ENCODE assay signal across 8 cellular contexts in the genomic region with DNA sequence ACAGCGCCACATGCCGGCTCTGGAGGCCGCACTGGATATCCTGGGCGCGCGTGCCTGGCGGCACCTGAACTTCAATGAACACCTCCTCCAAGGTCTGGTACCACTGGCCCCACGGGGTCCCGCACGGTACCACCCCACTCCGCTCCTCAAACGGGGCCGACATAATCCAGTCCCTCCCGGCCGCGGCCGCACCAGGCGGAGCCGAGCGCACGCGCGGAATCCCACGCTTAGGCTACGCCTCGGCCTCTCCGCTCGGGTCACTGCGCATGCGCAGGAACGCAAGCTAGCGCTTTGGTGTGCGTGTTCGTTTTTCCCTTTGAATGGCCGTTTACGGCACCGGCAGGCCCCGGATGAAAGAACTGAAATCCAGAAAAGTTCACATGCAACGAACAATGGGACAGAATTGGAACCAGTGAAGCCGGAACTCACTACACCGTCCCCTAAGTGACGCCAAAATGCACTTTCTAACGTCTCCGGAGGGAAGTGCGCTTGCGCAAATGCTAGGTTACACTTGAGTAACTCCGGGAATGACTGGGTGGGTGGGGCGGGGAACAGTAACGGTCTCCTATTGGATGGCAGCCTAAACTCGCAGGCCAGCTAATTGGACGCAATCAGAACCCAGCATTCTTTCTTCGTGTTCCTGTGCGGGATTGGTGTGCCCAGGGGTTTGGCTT. TPM values are rescaled to one million over a fixed set of nuclear protein-coding genes. Genes with fewer than 3 reads are reported as not detected.
DNase-seq lines count a peak whose midpoint lies in the region; ATAC-seq, FAIRE-seq and TF ChIP-seq lines count a peak whose summit lies in the region.

A gene with protein sequence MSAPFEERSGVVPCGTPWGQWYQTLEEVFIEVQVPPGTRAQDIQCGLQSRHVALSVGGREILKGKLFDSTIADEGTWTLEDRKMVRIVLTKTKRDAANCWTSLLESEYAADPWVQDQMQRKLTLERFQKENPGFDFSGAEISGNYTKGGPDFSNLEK (minus strand): TSS at position 215 of the 674 bp plus-strand sequence. CDS start 52 bp downstream, at position 163.

- peak within 1 kb of the TSS; percentile 100 for H3K27ac ChIP-seq in HUES64 (ENCODE audit: low read depth, low read length)
- H3K27ac ChIP-seq in OCI-LY1 (ENCODE audit: low read depth, low read length, poor library complexity, severe bottlenecking) = peak within 1 kb of the TSS; percentile 96
- H3K27ac ChIP-seq in endothelial cell of umbilical vein (ENCODE audit: insufficient read depth, low read depth, low read length) = peak within 1 kb of the TSS; percentile 99

- H3K4me1 ChIP-seq in HUES64 (ENCODE audit: insufficient read depth, low read length) (peaks cover 8% of the 10 kb centered on the region; the same call in 1 of the 2 replicates), OCI-LY1 (ENCODE audit: insufficient read depth, low read length, severe bottlenecking) (peaks cover 36% of the 10 kb centered on the region), endothelial cell of umbilical vein (ENCODE audit: control insufficient read depth, extremely low read depth, insufficient read depth, low read length) (peaks cover 21% of the 10 kb centered on the region)

- dilution Hi-C loops in endothelial cell of umbilical vein (cut with MboI; ENCODE audit: extremely low pct_ligation_motif_present, low sequenced_read_pairs) = no loop called here

- H3K9ac ChIP-seq in HUES64 (ENCODE audit: low read depth, low read length) (peak within 1 kb of the TSS; percentile 97), OCI-LY1 (ENCODE audit: low read length) (peak within 1 kb of the TSS; percentile 98), endothelial cell of umbilical vein (replicated peaks; ENCODE audit: extremely low read depth, insufficient read depth, low read length) (peak within 1 kb of the TSS; percentile 96)

- FAIRE-seq in endothelial cell of umbilical vein (lab: Jason Lieb, UNC) = peak; percentile 93

- H3K79me2 ChIP-seq in OCI-LY1 (ENCODE audit: insufficient read depth, low read length) (peaks cover 55% of the 10 kb centered on the region), endothelial cell of umbilical vein (ENCODE audit: control insufficient read depth, insufficient read depth, low read length) (peaks cover 39% of the 10 kb centered on the region)

- POLR2A ChIA-PET in endothelial cell of umbilical vein (lab: Charles Lee) = interaction anchor here (0.7 to 3.9 kb wide), 5 partner anchors 21 to 299 kb away, joined by 3 to 34 read pairs (median 8); a partner anchor contains a TSS

- H2AFZ ChIP-seq in OCI-LY1 (ENCODE audit: low read length) = no peak within 1 kb of the TSS
- peak within 1 kb of the TSS; percentile 92 for H2AFZ ChIP-seq in endothelial cell of umbilical vein (ENCODE audit: low read depth, low read length)

- TF ChIP-seq POLR2A in endothelial cell of umbilical vein (IDR thresholded peaks at IDR 0.05; ENCODE audit: low read depth, low read length) = peak; percentile 95

- H3K9me1 ChIP-seq in endothelial cell of umbilical vein (replicated peaks; ENCODE audit: control insufficient read depth, extremely low read depth, insufficient read depth, low read length) = no peaks in the 10 kb centered on the region

- CTCF ChIA-PET in endothelial cell of umbilical vein (lab: Charles Lee) = interaction anchor here (0.7 to 4.0 kb wide), 8 partner anchors 13 to 51 kb away, joined by 3 to 15 read pairs (median 7); a partner anchor contains a TSS

- H3K27me3 ChIP-seq in HUES64 (ENCODE audit: insufficient read depth, low read length) (no peaks in the 10 kb centered on the region), OCI-LY1 (ENCODE audit: insufficient read depth, low read length) (no peaks in the 10 kb centered on the region), endothelial cell of umbilical vein (ENCODE audit: control insufficient read depth in 2 of 2, insufficient read depth in 2 of 2, low read length in 2 of 2) (no peaks in the 10 kb centered on the region)

- H3K4me3 ChIP-seq in HUES64 (ENCODE audit: low read length) = peak within 1 kb of the TSS; percentile 95
- peak within 1 kb of the TSS; percentile 97 for H3K4me3 ChIP-seq in OCI-LY1 (ENCODE audit: low read depth, low read length, poor library complexity, severe bottlenecking)
- H3K4me3 ChIP-seq in endothelial cell of umbilical vein (replicated peaks in 1 of 3; ENCODE audit: insufficient read depth in 1 of 3, low read depth in 1 of 3, low read length in 3 of 3) = peak within 1 kb of the TSS; percentile 85 to 96 (median 92)

- intact Hi-C loops in endothelial cell of umbilical vein (cut with micrococcal nuclease) = loop anchor here (1.0 to 5.0 kb wide), 5 partner anchors 23 to 407 kb away; a partner anchor contains a TSS

- peak within 1 kb of the TSS; percentile 95 for H3K4me2 ChIP-seq in OCI-LY1 (ENCODE audit: low read length)
- H3K4me2 ChIP-seq in endothelial cell of umbilical vein (ENCODE audit: insufficient read depth, low read length) = peak within 1 kb of the TSS; percentile 99

- peak; percentile 99 for DNase-seq in DMS 273 (lab: John Stamatoyannopoulos, UW; ENCODE audit: unreplicated experiment)
- peak; percentile 98 for DNase-seq in activated CD8-positive, alpha-beta memory T cell treated with anti-CD3 and anti-CD28 coated beads, Interleukin-2, amount 50 U/mL, for 48 hours
- DNase-seq in endothelial cell of umbilical vein (ENCODE audit: low read depth, low spot score) = peak; percentile 99
- DNase-seq in midbrain (lab: John Stamatoyannopoulos, UW) = peak; percentile 97
- peak; percentile 89 to 93 for DNase-seq in stimulated activated CD8-positive, alpha-beta memory T cell treated with anti-CD3 and anti-CD28 coated beads, Interleukin-2, amount 100 ng/mL, for 1 hour (ENCODE audit: low read depth in 2 of 2)

- no peaks in the 10 kb centered on the region for H4K20me1 ChIP-seq in OCI-LY1 (ENCODE audit: insufficient read depth, low read length)
- no peaks in the 10 kb centered on the region for H4K20me1 ChIP-seq in endothelial cell of umbilical vein (replicated peaks; ENCODE audit: control insufficient read depth, extremely low read depth, insufficient read depth, low read length)

- H3K9me3 ChIP-seq in HUES64 (ENCODE audit: insufficient read depth, low read depth, low read length) (no peaks in the 10 kb centered on the region), OCI-LY1 (ENCODE audit: low read length) (no peaks in the 10 kb centered on the region), endothelial cell of umbilical vein (replicated peaks; ENCODE audit: control insufficient read depth, insufficient read depth, low read length) (no peaks in the 10 kb centered on the region)

- H3F3A ChIP-seq in OCI-LY1 (ENCODE audit: insufficient read depth, low read length) = no peaks in the 10 kb centered on the region

- H3K36me3 ChIP-seq in HUES64 (ENCODE audit: insufficient read depth, low read length) = peaks cover 30% of the 10 kb centered on the region
- peaks cover 36% of the 10 kb centered on the region for H3K36me3 ChIP-seq in OCI-LY1 (ENCODE audit: insufficient read depth, low read length)
- no peaks in the 10 kb centered on the region for H3K36me3 ChIP-seq in endothelial cell of umbilical vein (ENCODE audit: control insufficient read depth in 2 of 2, extremely low read depth in 1 of 2, insufficient read depth in 2 of 2, low read length in 2 of 2)

- peak; percentile 79 for ATAC-seq in GM21447 (IDR thresholded peaks at IDR 0.05; ENCODE audit: unreplicated experiment)

- H3K9me2 ChIP-seq in OCI-LY1 (ENCODE audit: low read depth, low read length) = no peaks in the 10 kb centered on the region

- peak; percentile 30; the same call in 1 of the 2 replicates for TF ChIP-seq CTCF in OCI-LY1 (IDR thresholded peaks at IDR 0.05; ENCODE audit: low read length)
- TF ChIP-seq CTCF in endothelial cell of umbilical vein (IDR thresholded peaks at IDR 0.05; ENCODE audit: extremely low read depth in 1 of 2, insufficient read depth in 1 of 2, low read depth in 1 of 2, low read length in 2 of 2) = peak; percentile 11 to 45

- no TSS peak for BruUV-seq in endothelial cell of umbilical vein (replicated peaks; lab: Mats Ljungman, UMichigan)

- under 1% methylated on average over 53 of the region's 53 CpGs for WGBS in HUES64

TF ChIP-seq in endothelial cell of umbilical vein, 7 proteins besides CTCF, POLR2A, EP300 and RAD21:
- TF ChIP-seq POLR2AphosphoS5 (IDR thresholded peaks at IDR 0.05; ENCODE audit: insufficient read depth, low read depth, low read length) (peak; percentile 91), MYC (IDR thresholded peaks at IDR 0.05; ENCODE audit: low read depth, low read length) (no peak)

RNA-seq across cellular contexts. Expression of the gene that starts here (rescaled TPM):
- polyA plus RNA-seq in HUES64 (2013, experiment 1 of 2) = 31.4 TPM
- polyA plus RNA-seq in HUES64 (2013, experiment 2 of 2) = 41.1 TPM
- total RNA-seq in endothelial cell of umbilical vein = 46.9 and 50.3 TPM in 2 replicates
- polyA plus RNA-seq in endothelial cell of umbilical vein = 2.4 and 3.9 TPM in 2 replicates
- 6.5 and 6.8 TPM in 2 replicates for polyA plus RNA-seq in endothelial cell of umbilical vein (2011; cell fraction: cytosol; rRNA removed)
- polyA plus RNA-seq in endothelial cell of umbilical vein (2011; cell fraction: nucleus; rRNA removed) = 4.1 and 5.5 TPM in 2 replicates
- 21.8 and 24.3 TPM in 2 replicates for polyA plus RNA-seq in endothelial cell of umbilical vein (2012)
- polyA minus RNA-seq in endothelial cell of umbilical vein = 1.7 and 4.0 TPM in 2 replicates
- polyA minus RNA-seq in endothelial cell of umbilical vein (2011; cell fraction: cytosol; rRNA and poly(A)+ RNA removed) = 7.7 TPM
- 3.3 and 5.9 TPM in 2 replicates for polyA minus RNA-seq in endothelial cell of umbilical vein (2011; cell fraction: nucleus; rRNA and poly(A)+ RNA removed)

Comparison
In these comparisons a context has a peak if more than half of its experiments do, and no peak if none do; other contexts are left out.
1. Peak in every context shown above with its lines: DNase-seq, ATAC-seq, H3K4me3 ChIP-seq and H3K27ac ChIP-seq.